ENCODE assay signal across 30 cellular contexts in genomic region chr1:238823416-238823815, GRCh38.
"Had no signal": no experiment of that assay in that cellular context is flagged by ENCODE, and none has a peak within 500 bp of the region (broad histone marks: within the 10 kb centered on the region; RNA-seq: fewer than 3 reads in every experiment).

No MANE protein-coding gene starts in this region.

- H3K27ac Mint-ChIP-seq: activated B cell treated with CpG ODN at 0.5 μM for 24 hours; activated CD4-positive, alpha-beta memory T cell treated with anti-CD3 and anti-CD28 coated beads for 36 hours; activated CD4-positive, alpha-beta T cell treated with anti-CD3 and anti-CD28 coated beads, Interleukin-2, amount 10 ng/mL, durations not matched to agents 24 days and 14 days; activated CD8-positive, alpha-beta T cell treated with anti-CD3 and anti-CD28 coated beads for 36 hours; activated naive CD4-positive, alpha-beta T cell treated with anti-CD3 and anti-CD28 coated beads for 36 hours; activated naive CD4-positive, alpha-beta T cell treated with anti-CD3 and anti-CD28 coated beads, Interleukin-2, amount 50 U/mL, for 72 hours; activated naive CD8-positive, alpha-beta T cell treated with anti-CD3 and anti-CD28 coated beads for 36 hours; activated T-cell treated with anti-CD3 and anti-CD28 coated beads, Interleukin-2, amount 50 U/mL, for 72 hours; activated T-helper 1 cell treated with anti-CD3 and anti-CD28 coated beads, Interleukin-12 subunit alpha, Interleukin-12 subunit beta, Interleukin-2, Interleukin-4 antibody, amounts not matched to agents 30 ng/mL and 10 ng/mL and 1 ng/mL, durations not matched to agents 14 hours and 24 hours and 36 hours; activated T-helper 17 cell treated with anti-CD3 and anti-CD28 coated beads, Interleukin-2, amount 50 U/mL, for 72 hours; T-helper 17 cell had no signal

- H3K4me3 Mint-ChIP-seq: activated B cell treated with CpG ODN at 0.5 μM for 24 hours; activated CD4-positive, alpha-beta memory T cell treated with anti-CD3 and anti-CD28 coated beads for 36 hours; activated CD4-positive, alpha-beta T cell treated with anti-CD3 and anti-CD28 coated beads, Interleukin-2, amount 10 ng/mL, durations not matched to agents 24 days and 14 days; activated CD8-positive, alpha-beta T cell treated with anti-CD3 and anti-CD28 coated beads for 36 hours; activated naive CD4-positive, alpha-beta T cell treated with anti-CD3 and anti-CD28 coated beads for 36 hours; activated naive CD8-positive, alpha-beta T cell treated with anti-CD3 and anti-CD28 coated beads for 36 hours; activated T-cell treated with anti-CD3 and anti-CD28 coated beads, Interleukin-2, amount 50 U/mL, for 4 hours; activated T-cell treated with anti-CD3 and anti-CD28 coated beads, Interleukin-2, amount 50 U/mL, for 72 hours; activated T-helper 1 cell treated with anti-CD3 and anti-CD28 coated beads, Interleukin-12 subunit alpha, Interleukin-12 subunit beta, Interleukin-2, Interleukin-4 antibody, amounts not matched to agents 30 ng/mL and 10 ng/mL and 1 ng/mL, durations not matched to agents 14 hours and 24 hours and 36 hours; activated T-helper 17 cell treated with anti-CD3 and anti-CD28 coated beads, Interleukin-2, amount 50 U/mL, for 72 hours; T-helper 17 cell had no signal

- H3K4me1 Mint-ChIP-seq: activated B cell treated with CpG ODN at 0.5 μM for 24 hours; activated CD4-positive, alpha-beta T cell treated with anti-CD3 and anti-CD28 coated beads, Interleukin-2, amount 10 ng/mL, durations not matched to agents 24 days and 14 days; activated naive CD8-positive, alpha-beta T cell treated with anti-CD3 and anti-CD28 coated beads for 36 hours; activated T-helper 17 cell treated with anti-CD3 and anti-CD28 coated beads, Interleukin-2, amount 50 U/mL, for 72 hours; T-helper 17 cell had no signal

- DNase-seq: activated B cell treated with CpG ODN at 0.5 μM for 24 hours; activated CD4-positive, alpha-beta memory T cell treated with anti-CD3 and anti-CD28 coated beads for 36 hours; activated CD4-positive, alpha-beta T cell treated with anti-CD3 and anti-CD28 coated beads for 4 hours; activated CD4-positive, alpha-beta T cell treated with anti-CD3 and anti-CD28 coated beads, Interleukin-2, amount 10 ng/mL, durations not matched to agents 24 days and 14 days; activated CD4-positive, alpha-beta T cell treated with anti-CD3 and anti-CD28 coated beads, Interleukin-2, amount 50 U/mL, for 1 hour; activated CD4-positive, alpha-beta T cell treated with anti-CD3 and anti-CD28 coated beads, Interleukin-2, amount 50 U/mL, for 4 hours; activated CD4-positive, CD25-positive, alpha-beta regulatory T cell treated with anti-CD3 and anti-CD28 coated beads, Interleukin-2, amount 50 U/mL, for 72 hours; activated CD8-positive, alpha-beta memory T cell treated with anti-CD3 and anti-CD28 coated beads, Interleukin-2, amount 50 U/mL, for 4 hours; activated CD8-positive, alpha-beta T cell treated with anti-CD3 and anti-CD28 coated beads for 36 hours; activated effector memory CD4-positive, alpha-beta T cell treated with anti-CD3 and anti-CD28 coated beads, Interleukin-2, amount 50 U/mL, for 16 hours; activated gamma-delta T cell treated with Interleukin-2 at 50 U/mL for 16 hours; activated naive CD4-positive, alpha-beta T cell; activated naive CD4-positive, alpha-beta T cell treated with anti-CD3 and anti-CD28 coated beads for 36 hours; activated naive CD4-positive, alpha-beta T cell treated with anti-CD3 and anti-CD28 coated beads, Interleukin-2, amount 50 U/mL, for 16 hours; activated naive CD8-positive, alpha-beta T cell treated with anti-CD3 and anti-CD28 coated beads for 36 hours; activated T-cell treated with anti-CD3 and anti-CD28 coated beads for 4 hours; activated T-cell treated with anti-CD3 and anti-CD28 coated beads, Interleukin-2, amount 50 U/mL, for 1 hour; activated T-cell treated with anti-CD3 and anti-CD28 coated beads, Interleukin-2, amount 50 U/mL, for 4 hours; activated T-cell treated with anti-CD3 and anti-CD28 coated beads, Interleukin-2, amount 50 U/mL, for 72 hours; adrenal gland; amniotic stem cell; aorta; body of pancreas; brain microvascular endothelial cell; central memory CD4-positive, alpha-beta T cell; T-helper 17 cell; T-helper 9 cell had no signal

- ATAC-seq: activated CD8-positive, alpha-beta T cell treated with anti-CD3 and anti-CD28 coated beads for 36 hours; activated naive CD4-positive, alpha-beta T cell treated with anti-CD3 and anti-CD28 coated beads, Interleukin-2, amount 50 U/mL, for 72 hours; activated T-cell treated with anti-CD3 and anti-CD28 coated beads, Interleukin-2, amount 50 U/mL, for 4 hours; activated T-cell treated with anti-CD3 and anti-CD28 coated beads, Interleukin-2, amount 50 U/mL, for 72 hours; activated T-helper 17 cell treated with anti-CD3 and anti-CD28 coated beads, Interleukin-2, amount 50 U/mL, for 72 hours; body of pancreas; T-helper 17 cell had no signal

- H3K9me3 Mint-ChIP-seq: activated CD4-positive, alpha-beta T cell treated with anti-CD3 and anti-CD28 coated beads, Interleukin-2, amount 10 ng/mL, durations not matched to agents 24 days and 14 days; activated T-helper 1 cell treated with anti-CD3 and anti-CD28 coated beads, Interleukin-12 subunit alpha, Interleukin-12 subunit beta, Interleukin-2, Interleukin-4 antibody, amounts not matched to agents 30 ng/mL and 10 ng/mL and 1 ng/mL, durations not matched to agents 14 hours and 24 hours and 36 hours had no signal

- H3K36me3 Mint-ChIP-seq: activated CD4-positive, alpha-beta memory T cell treated with anti-CD3 and anti-CD28 coated beads for 36 hours; activated naive CD4-positive, alpha-beta T cell treated with anti-CD3 and anti-CD28 coated beads, Interleukin-2, amount 50 U/mL, for 72 hours; activated naive CD8-positive, alpha-beta T cell treated with anti-CD3 and anti-CD28 coated beads for 36 hours had no signal

- H3K27me3 Mint-ChIP-seq: activated B cell treated with CpG ODN at 0.5 μM for 24 hours; activated CD4-positive, alpha-beta memory T cell treated with anti-CD3 and anti-CD28 coated beads for 36 hours; activated CD4-positive, alpha-beta T cell treated with anti-CD3 and anti-CD28 coated beads, Interleukin-2, amount 10 ng/mL, durations not matched to agents 24 days and 14 days; activated CD8-positive, alpha-beta T cell treated with anti-CD3 and anti-CD28 coated beads for 36 hours; activated naive CD8-positive, alpha-beta T cell treated with anti-CD3 and anti-CD28 coated beads for 36 hours; activated T-helper 17 cell treated with anti-CD3 and anti-CD28 coated beads, Interleukin-2, amount 50 U/mL, for 72 hours; T-helper 17 cell had no signal
